In genomic region chr9:96513622-96514021, GRCh38 we compare ENCODE assay signal across 18 cellular contexts.
DNase-seq lines count a peak whose midpoint lies in the region; ATAC-seq, FAIRE-seq and TF ChIP-seq lines count a peak whose summit lies in the region.
"Had no signal": no experiment of that assay in that cellular context is flagged by ENCODE, and none has a peak within 500 bp of the region (broad histone marks: within the 10 kb centered on the region; RNA-seq: fewer than 3 reads in every experiment).

No MANE protein-coding gene starts in this region.

- H3K4me3 ChIP-seq in bronchial epithelial cell (ENCODE audit: low read depth, low read length) (no peak overlapping the region), subcutaneous abdominal adipose tissue (ENCODE audit: low read depth in 1 of 5, low read length in 5 of 5) (peak overlapping the region in 1 of 5 donors; percentile 1)
- H3K4me3 ChIP-seq: ovary had no signal

- H3K27ac ChIP-seq in subcutaneous abdominal adipose tissue (ENCODE audit: low read depth, low read length) = peak overlapping the region; percentile 89
- H3K27ac ChIP-seq: ovary had no signal

- peak; percentile 69 for DNase-seq in EH (ENCODE audit: low read depth)
- DNase-seq in bronchial epithelial cell (ENCODE audit: low read depth) = no peak
- peak; percentile 77 for DNase-seq in iris pigment epithelial cell (ENCODE audit: low read depth)
- no peak for DNase-seq in activated naive CD4-positive, alpha-beta T cell treated with anti-CD3 and anti-CD28 coated beads, Interleukin-2, amount 50 U/mL, for 16 hours
- no peak for DNase-seq in nephron progenitor cell
- no peak for DNase-seq in cerebellar cortex (ENCODE audit: low spot score)
- DNase-seq: activated CD4-positive, alpha-beta memory T cell treated with anti-CD3 and anti-CD28 coated beads for 36 hours; activated T-cell treated with anti-CD3 and anti-CD28 coated beads, Interleukin-2, amount 50 U/mL, for 48 hours; dermis blood vessel endothelial cell; DMS 273 treated with DMSO at 0.1 percent for 48 hours; midbrain; NCI-H510A treated with DMSO at 0.1 percent for 48 hours; ovary; stimulated activated CD4-positive, alpha-beta T cell treated with anti-CD3 and anti-CD28 coated beads, Interleukin-12 subunit alpha, Interleukin-12 subunit beta, amount 100 ng/mL, for 4 hours had no signal

- no peaks in the 10 kb centered on the region for H3K9me3 Mint-ChIP-seq in nephron progenitor cell
- H3K9me3 Mint-ChIP-seq: activated CD4-positive, alpha-beta memory T cell treated with anti-CD3 and anti-CD28 coated beads for 36 hours had no signal

- H3K4me3 Mint-ChIP-seq in nephron progenitor cell = no peak overlapping the region
- H3K4me3 Mint-ChIP-seq: activated CD4-positive, alpha-beta memory T cell treated with anti-CD3 and anti-CD28 coated beads for 36 hours; B cell had no signal

- peaks cover 7% of the 10 kb centered on the region for H3K4me1 Mint-ChIP-seq in nephron progenitor cell
- H3K4me1 Mint-ChIP-seq: B cell had no signal

- H3K36me3 ChIP-seq in bronchial epithelial cell (ENCODE audit: control insufficient read depth, insufficient read depth, low read length) (no peaks in the 10 kb centered on the region), subcutaneous abdominal adipose tissue (ENCODE audit: control insufficient read depth in 5 of 5, insufficient read depth in 5 of 5, low read length in 5 of 5) (peaks cover 0 to 12% (median 3%) of the 10 kb centered on the region in 5 donors)
- H3K36me3 ChIP-seq: ovary had no signal

- no peaks in the 10 kb centered on the region for H3K27me3 Mint-ChIP-seq in nephron progenitor cell (ENCODE audit: low read depth, poor library complexity)
- H3K27me3 Mint-ChIP-seq: activated CD4-positive, alpha-beta memory T cell treated with anti-CD3 and anti-CD28 coated beads for 36 hours; B cell had no signal

- peaks cover 48% of the 10 kb centered on the region for H3K36me3 Mint-ChIP-seq in nephron progenitor cell (ENCODE audit: low read depth)
- H3K36me3 Mint-ChIP-seq: activated CD4-positive, alpha-beta memory T cell treated with anti-CD3 and anti-CD28 coated beads for 36 hours had no signal

- H3K4me1 ChIP-seq in subcutaneous abdominal adipose tissue (ENCODE audit: control insufficient read depth in 5 of 5, insufficient read depth in 5 of 5, low read length in 5 of 5) = peaks cover 8 to 41% (median 38%) of the 10 kb centered on the region in 5 donors

- no peaks in the 10 kb centered on the region for H3K27me3 ChIP-seq in bronchial epithelial cell (ENCODE audit: control insufficient read depth, insufficient read depth, low read length)
- H3K27me3 ChIP-seq in subcutaneous abdominal adipose tissue (ENCODE audit: control insufficient read depth in 5 of 5, insufficient read depth in 4 of 5, low read length in 5 of 5) = no peaks in the 10 kb centered on the region
- H3K27me3 ChIP-seq: ovary had no signal

- ATAC-seq in HG02938 (IDR thresholded peaks at IDR 0.05; ENCODE audit: unreplicated experiment) = no peak

- no peak overlapping the region for H3K9ac ChIP-seq in subcutaneous abdominal adipose tissue (ENCODE audit: low read length in 5 of 5)

- no peak overlapping the region for H3K27ac Mint-ChIP-seq in nephron progenitor cell
- H3K27ac Mint-ChIP-seq: activated CD4-positive, alpha-beta memory T cell treated with anti-CD3 and anti-CD28 coated beads for 36 hours; B cell had no signal

- TF ChIP-seq CTCF in bronchial epithelial cell (IDR thresholded peaks at IDR 0.05; ENCODE audit: insufficient read depth, low read length, severe bottlenecking) = no peak
- TF ChIP-seq CTCF in nephron progenitor cell (IDR thresholded peaks at IDR 0.05) = no peak

- no peaks in the 10 kb centered on the region for H3K9me3 ChIP-seq in subcutaneous abdominal adipose tissue (ENCODE audit: control insufficient read depth in 5 of 5, low read length in 5 of 5)
- H3K9me3 ChIP-seq: ovary had no signal

- FAIRE-seq in bronchial epithelial cell (lab: Jason Lieb, UNC) = peak; percentile 7
- FAIRE-seq: GM18507 had no signal

Comparison
In these comparisons a context has a peak if more than half of its experiments do, and no peak if none do; other contexts are left out.
1. DNase-seq: peak in EH (single experiment) and iris pigment epithelial cell (single experiment); none in bronchial epithelial cell (single experiment), activated naive CD4-positive, alpha-beta T cell treated with anti-CD3 and anti-CD28 coated beads, Interleukin-2, amount 50 U/mL, for 16 hours (single experiment), nephron progenitor cell (single experiment) and cerebellar cortex (single experiment).